ENCODE assay signal across 1 cellular context in the genomic region with DNA sequence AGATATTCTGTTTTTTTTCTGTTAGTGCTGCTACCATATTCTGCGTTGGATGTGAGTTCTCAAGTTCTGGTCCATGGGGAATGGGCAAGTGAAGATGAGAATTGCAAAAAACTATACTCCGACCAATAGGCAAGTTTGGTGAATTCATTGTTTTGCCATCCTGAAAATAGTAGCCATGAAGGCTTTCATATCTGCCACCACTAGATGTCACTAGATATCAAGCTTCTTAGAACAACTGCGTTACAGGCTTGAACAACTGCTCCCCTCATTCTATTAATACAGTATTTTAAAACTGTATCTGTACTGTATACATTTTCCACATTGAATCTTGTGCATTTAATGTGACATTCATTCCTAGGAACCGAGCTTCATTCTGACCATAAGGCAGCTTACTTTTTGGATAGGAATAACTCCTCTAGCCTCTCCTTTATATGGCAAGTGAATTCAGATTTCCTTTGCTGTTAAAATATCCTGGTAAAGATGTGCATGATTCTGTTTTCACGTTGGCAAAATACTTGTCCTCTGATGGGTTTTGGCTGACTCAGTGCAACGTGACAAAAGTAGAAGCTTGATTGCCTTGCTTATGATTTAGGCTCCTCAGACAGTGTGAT.
TF ChIP-seq lines count a peak whose summit lies in the region.

No MANE protein-coding gene starts in this region.

TF ChIP-seq in SK-N-SH, 30 proteins besides CTCF, POLR2A, EP300 and RAD21 (continued from another document):
- TF ChIP-seq, protein P1, sequence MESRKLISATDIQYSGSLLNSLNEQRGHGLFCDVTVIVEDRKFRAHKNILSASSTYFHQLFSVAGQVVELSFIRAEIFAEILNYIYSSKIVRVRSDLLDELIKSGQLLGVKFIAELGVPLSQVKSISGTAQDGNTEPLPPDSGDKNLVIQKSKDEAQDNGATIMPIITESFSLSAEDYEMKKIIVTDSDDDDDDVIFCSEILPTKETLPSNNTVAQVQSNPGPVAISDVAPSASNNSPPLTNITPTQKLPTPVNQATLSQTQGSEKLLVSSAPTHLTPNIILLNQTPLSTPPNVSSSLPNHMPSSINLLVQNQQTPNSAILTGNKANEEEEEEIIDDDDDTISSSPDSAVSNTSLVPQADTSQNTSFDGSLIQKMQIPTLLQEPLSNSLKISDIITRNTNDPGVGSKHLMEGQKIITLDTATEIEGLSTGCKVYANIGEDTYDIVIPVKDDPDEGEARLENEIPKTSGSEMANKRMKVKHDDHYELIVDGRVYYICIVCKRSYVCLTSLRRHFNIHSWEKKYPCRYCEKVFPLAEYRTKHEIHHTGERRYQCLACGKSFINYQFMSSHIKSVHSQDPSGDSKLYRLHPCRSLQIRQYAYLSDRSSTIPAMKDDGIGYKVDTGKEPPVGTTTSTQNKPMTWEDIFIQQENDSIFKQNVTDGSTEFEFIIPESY (IDR thresholded peaks at IDR 0.05; ENCODE audit: borderline replicate concordance, low read depth) = no peak
- TF ChIP-seq FOXM1 (IDR thresholded peaks at IDR 0.05; ENCODE audit: low read depth) (no peak), CHD2 (IDR thresholded peaks at IDR 0.05; ENCODE audit: low read length, partially characterized antibody) (no peak)
